ENCODE assay signal across 10 cellular contexts in the genomic region with DNA sequence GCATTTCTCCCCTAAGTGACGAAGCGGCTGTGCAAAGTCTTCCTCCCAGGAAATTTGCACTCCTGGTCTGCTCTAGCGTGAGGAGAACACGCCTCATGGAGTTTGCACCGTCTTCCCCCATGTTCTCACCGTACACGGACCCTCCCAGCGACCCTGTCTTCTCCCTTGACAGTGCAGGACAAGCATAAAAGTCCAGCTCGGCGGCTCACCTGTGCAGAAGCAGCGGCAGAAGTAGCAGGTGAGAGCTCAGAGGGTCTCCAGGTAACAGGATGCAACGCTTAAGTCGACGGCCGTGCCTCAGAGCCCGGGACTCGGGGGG. TPM values are rescaled to one million over a fixed set of nuclear protein-coding genes. Genes with fewer than 3 reads are reported as not detected.
DNase-seq lines count a peak whose midpoint lies in the region; ATAC-seq and TF ChIP-seq lines count a peak whose summit lies in the region.
"Had no signal": no experiment of that assay in that cellular context is flagged by ENCODE, and none has a peak within 500 bp of the region (broad histone marks: within the 10 kb centered on the region; RNA-seq: fewer than 3 reads in every experiment).

No MANE protein-coding gene starts in this region.

- no peaks in the 10 kb centered on the region for H3K9me3 ChIP-seq in spleen

- no peak for TF ChIP-seq POLR2A in spleen (IDR thresholded peaks at IDR 0.05)

- 24 to 75% (median 38%) methylated on average over 17 of the region's 17 CpGs for WGBS in adipose tissue, 3 donors
- 7 to 18% (median 12%) methylated on average over 15 to 17 of the region's 17 CpGs for WGBS in spleen, 5 donors

- H3K27ac ChIP-seq in adipose tissue (ENCODE audit: low read depth, low read length) = peak overlapping the region; percentile 17
- peak overlapping the region; percentile 89 to 94 (median 90) for H3K27ac ChIP-seq in spleen
- H3K27ac ChIP-seq in dorsolateral prefrontal cortex = peak overlapping the region in 2 of 59 donors; percentile 13 to 35

- no peak for TF ChIP-seq CTCF in spleen (IDR thresholded peaks at IDR 0.05 in 8 of 11, conservative IDR thresholded peaks at IDR 0.05 in 3 of 11)
- no peak for TF ChIP-seq CTCF in dorsolateral prefrontal cortex (IDR thresholded peaks at IDR 0.05 in 54 of 56, conservative IDR thresholded peaks at IDR 0.05 in 2 of 56; ENCODE audit: low read depth in 1 of 56, partially characterized antibody in 56 of 56)

- H3K27me3 ChIP-seq in spleen (replicated peaks in 1 of 7) (no peaks in the 10 kb centered on the region), dorsolateral prefrontal cortex (peaks cover 0 to 35% (median 10%) of the 10 kb centered on the region in 45 donors)

- peaks cover 0 to 5% (median 0%) of the 10 kb centered on the region in 6 donors for H3K36me3 ChIP-seq in spleen

- H3K4me3 ChIP-seq in spleen = peak overlapping the region; percentile 56 to 80 (median 74)
- peak overlapping the region in 25 of 59 donors; percentile 2 to 37 (median 19) for H3K4me3 ChIP-seq in dorsolateral prefrontal cortex

- ATAC-seq in GM19328 (IDR thresholded peaks at IDR 0.05; ENCODE audit: unreplicated experiment) (peak; percentile 9), HG03066 (IDR thresholded peaks at IDR 0.05; ENCODE audit: low read depth, unreplicated experiment) (peak; percentile 2)

- intact Hi-C loops in spleen (cut with DNase I; ENCODE audit: low total_unique reads) (loop anchor here (10.0 kb wide), 1 partner anchor 72 kb away; no protein-coding TSS in a partner anchor), dorsolateral prefrontal cortex (cut with DNase I) (no loop called here)

- peaks cover 5 to 48% (median 21%) of the 10 kb centered on the region in 6 donors for H3K4me1 ChIP-seq in spleen

- DNase-seq in spleen (no peak), LoVo (ENCODE audit: low spot score) (no peak), dedifferentiated amniotic fluid mesenchymal stem cell (ENCODE audit: extremely low spot score) (no peak), dorsolateral prefrontal cortex (no peak)
- no peak for DNase-seq in stimulated activated naive CD4-positive, alpha-beta T cell treated with Interleukin-2 at 50 U/mL for 16 hours (lab: John Stamatoyannopoulos, UW)
- DNase-seq: NCI-H510A treated with DMSO at 0.1 percent for 48 hours had no signal

RNA-seq across cellular contexts. Expression of a gene that starts 0.3 kb away (rescaled TPM):
- 1 to 10 TPM; 1.1 to 1.8 (median 1.2) TPM for polyA plus RNA-seq in adipose tissue
- total RNA-seq in spleen = 10 to 100 TPM; 19.5 to 32.2 (median 30.0) TPM
- polyA plus RNA-seq in spleen = 10 to 100 TPM in 1 of 3 donors, 1 to 10 TPM in 2; 8.1 to 15.5 (median 8.5) TPM
- total RNA-seq in dorsolateral prefrontal cortex = 1 to 10 TPM in 1 of 120 experiments, under 1 TPM in 80, not detected in 39; 0.10 to 1.3 (median 0.23) TPM
- total RNA-seq: astrocyte had no signal

RNA-seq across cellular contexts. Expression of a gene that starts 54.7 kb away (rescaled TPM):
- polyA plus RNA-seq in adipose tissue (10 to 100 TPM; 20.5 to 30.3 (median 28.6) TPM), spleen (10 to 100 TPM; 36.6 to 68.2 (median 59.6) TPM)
- total RNA-seq in spleen (10 to 100 TPM; 60.6 to 88.9 (median 73.5) TPM), dorsolateral prefrontal cortex (10 to 100 TPM; 16.7 to 45.7 (median 25.2) TPM)

Comparison
In these comparisons a context has a peak if more than half of its experiments do, and no peak if none do; other contexts are left out.
1. RNA of a gene that starts 0.3 kb away (total RNA-seq): 19.5 to 32.2 TPM in spleen; 0.10 to 1.3 TPM in dorsolateral prefrontal cortex; every median in the first group is over 4 times any median in the second.